In genomic region chr15:65626856-65627255, GRCh38 we compare ENCODE assay signal across 24 cellular contexts.
"Had no signal": no experiment of that assay in that cellular context is flagged by ENCODE, and none has a peak within 500 bp of the region (broad histone marks: within the 10 kb centered on the region; RNA-seq: fewer than 3 reads in every experiment).

No MANE protein-coding gene starts in this region.

- H3K27me3 Mint-ChIP-seq: naive B cell; natural killer cell treated with Interleukin-12 subunit alpha and Interleukin-12 subunit beta and Interleukin-15 and Interleukin-18, amount 100 ng/mL, for 72 hours; stimulated activated naive B cell treated with anti-CD40 and anti-IgM and Interleukin-4, amounts not matched to agents 10 μg/mL and 1 μg/mL and 100 μg/mL, for 72 hours; stimulated activated naive CD8-positive, alpha-beta T cell treated with anti-CD3 and anti-CD28 coated beads, Interleukin-15, Interleukin-2, amounts not matched to agents 100 ng/mL and 50 ng/mL, for 24 hours had no signal

- H3K27me3 ChIP-seq: gastrocnemius medialis, left lung, neutrophil, pancreas, right lobe of liver, tibial nerve, upper lobe of left lung had no signal

- DNase-seq: cortex of kidney; gastrocnemius medialis; head of caudate nucleus; left cardiac atrium; left lung; mesenchymal stem cell; mucosa of descending colon; naive B cell; pancreas; retina; right lobe of liver; small intestine; stimulated activated CD4-positive, alpha-beta T cell treated with anti-CD3 and anti-CD28 coated beads, Interleukin-15, amount 100 ng/mL, for 24 hours; stimulated activated CD4-positive, alpha-beta T cell treated with anti-CD3 and anti-CD28 coated beads, Interleukin-2, amount 100 ng/mL, for 48 hours; stimulated activated naive B cell treated with anti-CD40 and anti-IgM and Interleukin-4, amounts not matched to agents 10 μg/mL and 1 μg/mL and 100 μg/mL, for 72 hours; upper lobe of left lung had no signal

- FAIRE-seq: pancreas, small intestine, urothelium cell line had no signal

- ATAC-seq: gastrocnemius medialis; left cardiac atrium; left lung; mucosa of descending colon; natural killer cell treated with Interleukin-12 subunit alpha and Interleukin-12 subunit beta and Interleukin-15 and Interleukin-18, amount 100 ng/mL, for 72 hours; pancreas; stimulated activated naive B cell treated with anti-CD40 and anti-IgM and Interleukin-4, amounts not matched to agents 10 μg/mL and 1 μg/mL and 100 μg/mL, for 72 hours had no signal

- H3K36me3 Mint-ChIP-seq: natural killer cell treated with Interleukin-12 subunit alpha and Interleukin-12 subunit beta and Interleukin-15 and Interleukin-18, amount 100 ng/mL, for 72 hours had no signal

- H3K4me3 ChIP-seq: gastrocnemius medialis, left lung, mucosa of descending colon, pancreas, right lobe of liver, thoracic aorta, tibial nerve, upper lobe of left lung had no signal

- H3K9me3 Mint-ChIP-seq: mesothelial cell of epicardium; naive B cell; natural killer cell treated with Interleukin-12 subunit alpha and Interleukin-12 subunit beta and Interleukin-15 and Interleukin-18, amount 100 ng/mL, for 72 hours; neural crest cell; stimulated activated naive B cell treated with anti-CD40 and anti-IgM and Interleukin-4, amounts not matched to agents 10 μg/mL and 1 μg/mL and 100 μg/mL, for 72 hours; stimulated activated naive CD8-positive, alpha-beta T cell treated with anti-CD3 and anti-CD28 coated beads, Interleukin-15, Interleukin-2, amounts not matched to agents 100 ng/mL and 50 ng/mL, for 24 hours had no signal

- H3K4me3 Mint-ChIP-seq: mesothelial cell of epicardium; naive B cell; natural killer cell treated with Interleukin-12 subunit alpha and Interleukin-12 subunit beta and Interleukin-15 and Interleukin-18, amount 100 ng/mL, for 72 hours; neural crest cell; stimulated activated naive B cell treated with anti-CD40 and anti-IgM and Interleukin-4, amounts not matched to agents 10 μg/mL and 1 μg/mL and 100 μg/mL, for 72 hours; stimulated activated naive CD8-positive, alpha-beta T cell treated with anti-CD3 and anti-CD28 coated beads, Interleukin-15, Interleukin-2, amounts not matched to agents 100 ng/mL and 50 ng/mL, for 24 hours had no signal

- H3K4me1 Mint-ChIP-seq: mesothelial cell of epicardium, neural crest cell had no signal

- H3K27ac Mint-ChIP-seq: mesothelial cell of epicardium; natural killer cell treated with Interleukin-12 subunit alpha and Interleukin-12 subunit beta and Interleukin-15 and Interleukin-18, amount 100 ng/mL, for 72 hours; stimulated activated naive B cell treated with anti-CD40 and anti-IgM and Interleukin-4, amounts not matched to agents 10 μg/mL and 1 μg/mL and 100 μg/mL, for 72 hours; stimulated activated naive CD8-positive, alpha-beta T cell treated with anti-CD3 and anti-CD28 coated beads, Interleukin-15, Interleukin-2, amounts not matched to agents 100 ng/mL and 50 ng/mL, for 24 hours had no signal

- H3K36me3 ChIP-seq: gastrocnemius medialis, neutrophil, pancreas, right lobe of liver, thoracic aorta had no signal

- H3K4me1 ChIP-seq: gastrocnemius medialis, left lung, pancreas, right lobe of liver, tibial nerve, upper lobe of left lung had no signal

- H3K27ac ChIP-seq: gastrocnemius medialis, left lung, neutrophil, pancreas, right lobe of liver, thoracic aorta, tibial nerve, upper lobe of left lung had no signal

- H3K9me3 ChIP-seq: gastrocnemius medialis, left lung, mucosa of descending colon, neutrophil, pancreas, right lobe of liver, thoracic aorta, tibial nerve, upper lobe of left lung had no signal
